8 cellular contexts compared by ENCODE assay signal in genomic region chr6:144217264-144217663, GRCh38.
DNase-seq lines count a peak whose midpoint lies in the region; ATAC-seq and TF ChIP-seq lines count a peak whose summit lies in the region.

No MANE protein-coding gene starts in this region.

- peak overlapping the region; percentile 94 for H3K4me3 Mint-ChIP-seq in T-helper 2 cell treated with Interferon-gamma antibody and Interleukin-4, amounts not matched to agents 5 μg/mL and 100 μg/mL, for 36 hours

- DNase-seq in T-helper 2 cell treated with Interferon-gamma antibody and Interleukin-4, amounts not matched to agents 5 μg/mL and 100 μg/mL, for 36 hours (ENCODE audit: low spot score), result no peak
- DNase-seq in T-helper 2 cell, result no peak
- peak; percentile 14 for DNase-seq in hepatocyte (ENCODE audit: low spot score)
- no peak for DNase-seq in foreskin keratinocyte
- no peak for DNase-seq in activated CD4-positive, alpha-beta T cell treated with anti-CD3 and anti-CD28 coated beads for 48 hours

- H2AFZ ChIP-seq in hepatocyte, result peak overlapping the region; percentile 31

- TF ChIP-seq CTCF in VCaP (conservative IDR thresholded peaks at IDR 0.05) (no peak), hepatocyte (IDR thresholded peaks at IDR 0.05; ENCODE audit: poor library complexity) (no peak), foreskin keratinocyte (conservative IDR thresholded peaks at IDR 0.05) (no peak)

- H3K9ac ChIP-seq in subcutaneous abdominal adipose tissue (ENCODE audit: low read length in 5 of 5), result peak overlapping the region in 3 of 5 donors; percentile 24 to 64 (median 46)

- H3K27me3 ChIP-seq in hepatocyte (no peaks in the 10 kb centered on the region), subcutaneous abdominal adipose tissue (ENCODE audit: control insufficient read depth in 5 of 5, insufficient read depth in 4 of 5, low read length in 5 of 5) (no peaks in the 10 kb centered on the region), foreskin keratinocyte (no peaks in the 10 kb centered on the region)

- no peaks in the 10 kb centered on the region for H3K36me3 ChIP-seq in hepatocyte (replicated peaks; ENCODE audit: insufficient read depth, low read depth)
- H3K36me3 ChIP-seq in subcutaneous abdominal adipose tissue (ENCODE audit: control insufficient read depth in 5 of 5, insufficient read depth in 5 of 5, low read length in 5 of 5), result no peaks in the 10 kb centered on the region

- peaks cover 21% of the 10 kb centered on the region for H3K4me1 Mint-ChIP-seq in T-helper 2 cell treated with Interferon-gamma antibody and Interleukin-4, amounts not matched to agents 5 μg/mL and 100 μg/mL, for 36 hours (ENCODE audit: low read depth)

- H3K27ac Mint-ChIP-seq in T-helper 2 cell treated with Interferon-gamma antibody and Interleukin-4, amounts not matched to agents 5 μg/mL and 100 μg/mL, for 36 hours, result peak overlapping the region; percentile 2

- no peaks in the 10 kb centered on the region for H3K36me3 Mint-ChIP-seq in T-helper 2 cell treated with Interferon-gamma antibody and Interleukin-4, amounts not matched to agents 5 μg/mL and 100 μg/mL, for 36 hours (ENCODE audit: low read depth)

- peaks cover 7% of the 10 kb centered on the region for H3K9me3 Mint-ChIP-seq in T-helper 2 cell treated with Interferon-gamma antibody and Interleukin-4, amounts not matched to agents 5 μg/mL and 100 μg/mL, for 36 hours

- peak overlapping the region; percentile 69 for H3K4me2 ChIP-seq in hepatocyte

- H3K9me2 ChIP-seq in hepatocyte (replicated peaks; ENCODE audit: insufficient read depth), result no peaks in the 10 kb centered on the region

- H3K4me1 ChIP-seq in hepatocyte (ENCODE audit: insufficient read depth), result peaks cover 9% of the 10 kb centered on the region
- H3K4me1 ChIP-seq in subcutaneous abdominal adipose tissue (ENCODE audit: control insufficient read depth in 5 of 5, insufficient read depth in 5 of 5, low read length in 5 of 5), result peaks cover 4 to 27% (median 22%) of the 10 kb centered on the region in 5 donors
- no peaks in the 10 kb centered on the region for H3K4me1 ChIP-seq in foreskin keratinocyte

- ATAC-seq in foreskin keratinocyte (no peak), GM21390 (IDR thresholded peaks at IDR 0.05; ENCODE audit: unreplicated experiment) (no peak)

- H3K79me2 ChIP-seq in hepatocyte, result no peaks in the 10 kb centered on the region

- H3K4me3 ChIP-seq in hepatocyte (peak overlapping the region; percentile 24), subcutaneous abdominal adipose tissue (ENCODE audit: low read depth in 1 of 5, low read length in 5 of 5) (peak overlapping the region; percentile 52 to 97 (median 92))

- H3K9me3 ChIP-seq in hepatocyte (ENCODE audit: low read depth) (no peaks in the 10 kb centered on the region), subcutaneous abdominal adipose tissue (ENCODE audit: control insufficient read depth in 5 of 5, low read length in 5 of 5) (no peaks in the 10 kb centered on the region)

- H4K20me1 ChIP-seq in hepatocyte (ENCODE audit: insufficient read depth, poor library complexity, severe bottlenecking), result no peaks in the 10 kb centered on the region

- 43% methylated on average over 11 of the region's 11 CpGs for WGBS in hepatocyte (ENCODE audit: low lambda C conversion rate, missing lambda C conversion rate)

- H3K27me3 Mint-ChIP-seq in T-helper 2 cell treated with Interferon-gamma antibody and Interleukin-4, amounts not matched to agents 5 μg/mL and 100 μg/mL, for 36 hours (ENCODE audit: low read depth), result peaks cover 2% of the 10 kb centered on the region

- H3K27ac ChIP-seq in VCaP (peak overlapping the region; percentile 90), hepatocyte (peak overlapping the region; percentile 94), subcutaneous abdominal adipose tissue (ENCODE audit: low read depth, low read length) (peak overlapping the region; percentile 85), foreskin keratinocyte (no peak overlapping the region)
